ENCODE assay signal across 20 cellular contexts in the genomic region with DNA sequence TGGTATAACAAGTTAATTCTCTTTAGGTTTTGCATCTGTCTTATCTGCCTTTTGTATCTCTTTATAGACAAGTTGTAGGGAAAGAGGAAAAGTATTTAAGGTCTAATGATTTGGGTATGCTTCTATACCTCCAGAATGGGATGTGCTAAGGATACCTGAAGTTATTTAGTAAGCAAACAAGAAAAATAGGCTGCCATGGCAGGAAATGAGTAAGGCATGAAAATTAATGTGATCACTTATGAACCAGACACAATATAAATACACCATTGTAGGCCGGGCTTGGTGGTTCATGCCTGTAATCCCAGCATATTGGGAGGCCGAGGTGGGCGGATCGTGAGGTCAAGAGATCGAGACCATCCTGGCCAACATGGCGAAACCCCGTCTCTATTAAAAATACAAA.
A peak's percentile ranks its signal among the peaks of the same experiment; 100 is the strongest.
DNase-seq lines count a peak whose midpoint lies in the region; ATAC-seq, FAIRE-seq and TF ChIP-seq lines count a peak whose summit lies in the region.
"Had no signal": no experiment of that assay in that cellular context is flagged by ENCODE, and none has a peak within 500 bp of the region (broad histone marks: within the 10 kb centered on the region; RNA-seq: fewer than 3 reads in every experiment).

No MANE protein-coding gene starts in this region.

- WGBS in stomach, 5 donors, result 77 to 91% (median 86%) methylated on average over 7 of the region's 7 CpGs

- intact Hi-C loops in stomach (cut with DNase I; ENCODE audit: low total_unique reads), result no loop called here

- H3K4me1 ChIP-seq in RWPE2 (ENCODE audit: insufficient read depth, poor library complexity, severe bottlenecking) (no peaks in the 10 kb centered on the region), stomach (peaks cover 9 to 40% (median 21%) of the 10 kb centered on the region in 4 donors)

- no peak for TF ChIP-seq EP300 in stomach (IDR thresholded peaks at IDR 0.05)

- H3K9me3 ChIP-seq in RWPE2 (ENCODE audit: severe bottlenecking) (no peaks in the 10 kb centered on the region), stomach (no peaks in the 10 kb centered on the region)

- TF ChIP-seq POLR2A in H54 (IDR thresholded peaks at IDR 0.05; ENCODE audit: low read depth, low read length) (no peak), stomach (IDR thresholded peaks at IDR 0.05) (no peak)

- peak; percentile 40; the same call in 2 of the 3 replicates for ATAC-seq in RWPE2 (ENCODE audit: low read depth)
- ATAC-seq in HG02840 (IDR thresholded peaks at IDR 0.05; ENCODE audit: low FRiP score, unreplicated experiment), result no peak
- no peak for ATAC-seq in GM21529 (IDR thresholded peaks at IDR 0.05; ENCODE audit: unreplicated experiment)
- ATAC-seq: HCT116 had no signal

- H3K36me3 ChIP-seq in RWPE2 (ENCODE audit: low read depth) (no peaks in the 10 kb centered on the region), stomach (peaks cover 0 to 13% (median 6%) of the 10 kb centered on the region in 4 donors)

- no peak for TF ChIP-seq CTCF in RWPE2 (IDR thresholded peaks at IDR 0.05; ENCODE audit: poor library complexity, severe bottlenecking)
- TF ChIP-seq CTCF in epithelial cell of esophagus (IDR thresholded peaks at IDR 0.05; ENCODE audit: insufficient read depth, low read depth, low read length, missing control alignments), result no peak
- TF ChIP-seq CTCF in stomach (IDR thresholded peaks at IDR 0.05), result no peak

- H3K4me3 ChIP-seq in RWPE2 (ENCODE audit: severe bottlenecking) (no peak overlapping the region), epithelial cell of esophagus (ENCODE audit: low read length) (no peak overlapping the region), stomach (no peak overlapping the region)
- H3K4me3 ChIP-seq: GM23248 had no signal

- peak overlapping the region; percentile 16 for H3K27ac ChIP-seq in RWPE2 (ENCODE audit: poor library complexity, severe bottlenecking)
- H3K27ac ChIP-seq in stomach, result peak overlapping the region in 3 of 5 donors; percentile 1 to 10 (median 9)
- H3K27ac ChIP-seq: GM23248 had no signal

- DNase-seq in H54 (ENCODE audit: insufficient read length, low spot score) (no peak), RWPE2 (ENCODE audit: low spot score) (no peak), epithelial cell of esophagus (ENCODE audit: low read depth) (peak; percentile 50), stomach (no peak), medulla oblongata (ENCODE audit: extremely low spot score) (no peak)
- DNase-seq: C1 segment of cervical spinal cord; Calu3; CD4-positive, alpha-beta memory T cell; COR-L47; DMS53; DMS79 treated with DMSO at 0.1 percent for 48 hours; GF-D8; GM23248; H9 had no signal

- FAIRE-seq in H54 (lab: Jason Lieb, UNC), result peak; percentile 94
- FAIRE-seq: GM12891, GM18507, H1 had no signal

- H3K27me3 ChIP-seq in RWPE2 (ENCODE audit: insufficient read depth, poor library complexity, severe bottlenecking) (no peaks in the 10 kb centered on the region), stomach (no peaks in the 10 kb centered on the region)
